8 cellular contexts compared by ENCODE assay signal in genomic region chr4:47531241-47531953, GRCh38. TPM values are rescaled to one million over a fixed set of nuclear protein-coding genes. Genes with fewer than 3 reads are reported as not detected.
DNase-seq lines count a peak whose midpoint lies in the region; FAIRE-seq and TF ChIP-seq lines count a peak whose summit lies in the region.

No MANE protein-coding gene starts in this region.

- DNase-seq in GM12891 (ENCODE audit: insufficient read length, low spot score) (no peak), H54 (ENCODE audit: insufficient read length, low spot score) (peak; percentile 6), LHCN-M2 (ENCODE audit: low read depth) (peak; percentile 99), activated T-cell treated with anti-CD3 and anti-CD28 coated beads for 1 hour (ENCODE audit: low read depth) (peak; percentile 7), foreskin fibroblast (peak; percentile 70 to 80), sigmoid colon (no peak), NCI-H2081 (lab: John Stamatoyannopoulos, UW) (no peak), NAMALWA (ENCODE audit: low spot score) (no peak)

- TF ChIP-seq CTCF in foreskin fibroblast (IDR thresholded peaks at IDR 0.05; ENCODE audit: low read depth, low read length) (no peak), sigmoid colon (IDR thresholded peaks at IDR 0.05) (no peak)

- no peak for TF ChIP-seq POLR2A in GM12891 (IDR thresholded peaks at IDR 0.05; ENCODE audit: low read depth, low read length)
- TF ChIP-seq POLR2A in H54 (IDR thresholded peaks at IDR 0.05; ENCODE audit: low read depth, low read length) = no peak
- TF ChIP-seq POLR2A in sigmoid colon (IDR thresholded peaks at IDR 0.05) = no peak

- WGBS in sigmoid colon, 2 donors = 45 to 80% methylated on average over 2 of the region's 2 CpGs

- H3K9me3 ChIP-seq in sigmoid colon = no peaks in the 10 kb centered on the region

- no peak for TF ChIP-seq EP300 in sigmoid colon (IDR thresholded peaks at IDR 0.05)

- no peaks in the 10 kb centered on the region for H3K27me3 ChIP-seq in sigmoid colon

- H3K27ac ChIP-seq in sigmoid colon = peak overlapping the region in 3 of 4 donors; percentile 57 to 78 (median 73)

- intact Hi-C loops in sigmoid colon (cut with DNase I) = no loop called here

- H3K36me3 ChIP-seq in sigmoid colon = peaks cover 0 to 47% (median 0%) of the 10 kb centered on the region in 4 donors

- H3K4me1 ChIP-seq in sigmoid colon = peaks cover 0 to 21% (median 18%) of the 10 kb centered on the region in 4 donors

- FAIRE-seq in GM12891 (lab: Jason Lieb, UNC) = peak; percentile 91
- FAIRE-seq in H54 (lab: Jason Lieb, UNC) = peak; percentile 88

- H3K4me3 ChIP-seq in foreskin fibroblast (ENCODE audit: low read depth in 1 of 2, low read length in 2 of 2) = no peak overlapping the region
- no peak overlapping the region for H3K4me3 ChIP-seq in sigmoid colon

TF ChIP-seq in GM12891, 5 proteins besides CTCF, POLR2A, EP300 and RAD21:
- TF ChIP-seq PAX5 (IDR thresholded peaks at IDR 0.05; ENCODE audit: insufficient read depth, low read length, severe bottlenecking) (no peak), POU2F2 (IDR thresholded peaks at IDR 0.05; ENCODE audit: low read depth, low read length) (no peak), POLR2AphosphoS5 (IDR thresholded peaks at IDR 0.05; ENCODE audit: low read depth, low read length) (no peak), TAF1 (IDR thresholded peaks at IDR 0.05; ENCODE audit: low read depth, low read length) (no peak), SPI1 (IDR thresholded peaks at IDR 0.05; ENCODE audit: low read depth, low read length) (no peak)
TF ChIP-seq in GM12891: peak in this region for 0.

RNA-seq across cellular contexts. Expression of gene ATP10D, which starts 46.3 kb away (rescaled TPM):
- polyA plus RNA-seq in GM12891 (2012; ENCODE audit: low read depth, missing spikeins) = 3.4 TPM
- total RNA-seq in LHCN-M2 (2014; rRNA removed) (36.3 and 39.4 TPM in 2 replicates), sigmoid colon (10 to 100 TPM; 16.8 to 21.0 (median 18.7) TPM)
- polyA plus RNA-seq in LHCN-M2 (2012) = 17.1 TPM
- 1 to 10 TPM in 2 of 3 donors, under 1 TPM in 1; 0.60 to 4.5 (median 1.2) TPM for polyA plus RNA-seq in sigmoid colon

Comparison
In these comparisons a context has a peak if more than half of its experiments do, and no peak if none do; other contexts are left out.
1. DNase-seq: peak in H54 (single experiment), LHCN-M2 (single experiment), activated T-cell treated with anti-CD3 and anti-CD28 coated beads for 1 hour (single experiment) and foreskin fibroblast (2 of 2); none in GM12891 (single experiment), sigmoid colon (single experiment), NCI-H2081 (0 of 2) and NAMALWA (single experiment).